Comparison of ENCODE assay signal across 20 cellular contexts in the genomic region with DNA sequence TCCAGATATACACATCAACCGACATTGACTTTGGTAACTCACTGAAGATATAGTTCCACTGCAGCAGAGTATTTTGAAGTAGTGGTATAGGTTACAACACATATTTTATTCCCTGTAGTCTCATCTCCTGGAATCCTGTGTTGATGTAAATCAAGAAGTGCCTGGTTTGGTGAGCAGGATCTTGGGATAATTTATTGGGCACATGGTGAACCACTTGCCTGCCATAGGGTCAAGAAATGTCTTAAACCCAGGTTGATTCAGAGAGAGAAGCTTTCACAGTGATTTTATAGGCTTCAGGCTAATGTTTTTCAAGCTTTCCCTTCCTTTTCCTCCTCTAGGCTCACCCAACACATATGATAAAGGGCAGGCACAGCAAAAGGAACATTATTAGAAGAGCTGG. TPM values are rescaled to one million over a fixed set of nuclear protein-coding genes. Genes with fewer than 3 reads are reported as not detected.
DNase-seq lines count a peak whose midpoint lies in the region; ATAC-seq and TF ChIP-seq lines count a peak whose summit lies in the region.
"Had no signal": no experiment of that assay in that cellular context is flagged by ENCODE, and none has a peak within 500 bp of the region (broad histone marks: within the 10 kb centered on the region; RNA-seq: fewer than 3 reads in every experiment).

No MANE protein-coding gene starts in this region.

- no peak for TF ChIP-seq EP300 in esophagus muscularis mucosa (IDR thresholded peaks at IDR 0.05)

- H3K4me1 Mint-ChIP-seq in HFFc6 (ENCODE audit: low read depth), result peaks cover 90% of the 10 kb centered on the region
- H3K4me1 Mint-ChIP-seq: B cell had no signal

- no peak overlapping the region for H3K4me3 Mint-ChIP-seq in HFFc6
- H3K4me3 Mint-ChIP-seq: B cell; CD4-positive, alpha-beta T cell; CD8-positive, alpha-beta T cell had no signal

- TF ChIP-seq POLR2A in esophagus muscularis mucosa (IDR thresholded peaks at IDR 0.05; ENCODE audit: low read depth), result no peak

- no peaks in the 10 kb centered on the region for H3K36me3 ChIP-seq in esophagus muscularis mucosa
- H3K36me3 ChIP-seq: BLaER1 treated with 17β-estradiol and CSF1 and Interleukin-3, amounts not matched to agents 10 nM and 100 nM had no signal

- H3K27ac Mint-ChIP-seq in HFFc6, result peak overlapping the region; percentile 69
- H3K27ac Mint-ChIP-seq: B cell; CD4-positive, alpha-beta T cell; CD8-positive, alpha-beta T cell had no signal

- H3K27me3 ChIP-seq in esophagus muscularis mucosa, result no peaks in the 10 kb centered on the region
- H3K27me3 ChIP-seq: BLaER1 treated with 17β-estradiol and CSF1 and Interleukin-3, amounts not matched to agents 10 nM and 100 nM had no signal

- WGBS in esophagus muscularis mucosa, result 90% methylated on average over 1 of the region's 1 CpG

- TF ChIP-seq CTCF in HFFc6 (IDR thresholded peaks at IDR 0.05) (no peak), esophagus muscularis mucosa (IDR thresholded peaks at IDR 0.05) (no peak)

- no peak overlapping the region for H3K27ac ChIP-seq in esophagus muscularis mucosa (replicated peaks in 1 of 4)
- H3K27ac ChIP-seq: A549; BLaER1 treated with 17β-estradiol and CSF1 and Interleukin-3, amounts not matched to agents 10 nM and 100 nM; C4-2B had no signal

- no peak overlapping the region for H3K4me3 ChIP-seq in esophagus muscularis mucosa
- H3K4me3 ChIP-seq: A549; BLaER1 treated with 17β-estradiol and CSF1 and Interleukin-3, amounts not matched to agents 10 nM and 100 nM; GM12878 had no signal

- H3K27me3 Mint-ChIP-seq in HFFc6 (ENCODE audit: insufficient read depth), result no peaks in the 10 kb centered on the region
- H3K27me3 Mint-ChIP-seq: B cell; CD4-positive, alpha-beta T cell had no signal

- H3K9me3 ChIP-seq in esophagus muscularis mucosa, result no peaks in the 10 kb centered on the region
- H3K9me3 ChIP-seq: A549; BLaER1 treated with 17β-estradiol and CSF1 and Interleukin-3, amounts not matched to agents 10 nM and 100 nM; Caco-2 had no signal

- H3K9me3 Mint-ChIP-seq in HFFc6, result no peaks in the 10 kb centered on the region
- H3K9me3 Mint-ChIP-seq: CD4-positive, alpha-beta T cell had no signal

- ATAC-seq in GM21447 (IDR thresholded peaks at IDR 0.05; ENCODE audit: unreplicated experiment), result no peak
- ATAC-seq: A549; CD8-positive, alpha-beta T cell; GM12878 had no signal

- intact Hi-C loops in esophagus muscularis mucosa (cut with DNase I), result no loop called here

- H3K36me3 Mint-ChIP-seq in HFFc6 (ENCODE audit: low read depth), result peaks cover 63% of the 10 kb centered on the region
- H3K36me3 Mint-ChIP-seq: CD8-positive, alpha-beta T cell had no signal

- DNase-seq in HFFc6, result no peak
- DNase-seq in esophagus muscularis mucosa (ENCODE audit: extremely low spot score), result peak; percentile 57
- peak; percentile 70 for DNase-seq in left kidney (ENCODE audit: low read depth, low spot score)
- no peak for DNase-seq in NCI-H1417 (lab: John Stamatoyannopoulos, UW)
- DNase-seq in EL, result no peak
- no peak for DNase-seq in NCI-H1105 treated with DMSO at 0.1 percent for 48 hours (lab: John Stamatoyannopoulos, UW)
- DNase-seq: AML-193; Caco-2; Calu3; CD4-positive, alpha-beta T cell; CD8-positive, alpha-beta T cell; DMS79 treated with DMSO at 0.1 percent for 48 hours; GDM1 had no signal

- H3K4me1 ChIP-seq in esophagus muscularis mucosa, result no peaks in the 10 kb centered on the region
- H3K4me1 ChIP-seq: A549; BLaER1 treated with 17β-estradiol and CSF1 and Interleukin-3, amounts not matched to agents 10 nM and 100 nM; Caco-2 had no signal

RNA-seq across cellular contexts. Expression of a gene that starts 24.6 kb away (rescaled TPM):
- 10 to 100 TPM; 25.5 to 39.3 (median 36.9) TPM for total RNA-seq in HFFc6 (2021; fragmentation: NEBNext Ultra II Directional; extraction: Animal tissue kit (Norgen Biotek cat#: 25700))
- total RNA-seq in esophagus muscularis mucosa, result 1 to 10 TPM; 4.0 to 6.7 (median 5.8) TPM
- total RNA-seq: B cell; Caco-2; CD4-positive, alpha-beta T cell; CD8-positive, alpha-beta T cell; G401; GM12878 had no signal

Comparison
In these comparisons a context has a peak if more than half of its experiments do, and no peak if none do; other contexts are left out.
1. DNase-seq: peak in esophagus muscularis mucosa (single experiment) and left kidney (single experiment); none in HFFc6 (single experiment), NCI-H1417 (0 of 3), EL (single experiment) and NCI-H1105 treated with DMSO at 0.1 percent for 48 hours (single experiment).